ENCODE assay signal across 16 cellular contexts in the genomic region with DNA sequence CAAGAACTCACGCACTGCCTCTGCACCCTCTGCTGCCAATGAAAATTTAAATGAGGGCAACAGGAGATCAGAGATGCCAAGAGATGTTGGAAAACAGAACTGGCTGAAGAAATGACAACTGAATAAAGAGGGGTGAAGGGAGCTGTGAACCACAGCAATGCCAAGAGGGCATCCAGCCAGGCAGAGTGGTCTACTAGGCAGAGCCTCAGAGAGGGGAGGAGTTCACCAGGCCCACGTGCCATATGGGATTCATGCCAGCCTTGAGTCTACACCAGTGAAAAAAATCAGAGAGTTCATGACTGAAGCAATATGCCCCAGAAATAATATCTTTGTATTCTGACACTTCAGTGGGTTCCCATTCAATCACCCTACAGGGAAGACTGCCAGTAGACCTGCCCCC. TPM values are rescaled to one million over a fixed set of nuclear protein-coding genes. Genes with fewer than 3 reads are reported as not detected.
DNase-seq lines count a peak whose midpoint lies in the region; ATAC-seq and TF ChIP-seq lines count a peak whose summit lies in the region.
"Had no signal": no experiment of that assay in that cellular context is flagged by ENCODE, and none has a peak within 500 bp of the region (broad histone marks: within the 10 kb centered on the region; RNA-seq: fewer than 3 reads in every experiment).

No MANE protein-coding gene starts in this region.

- no peak overlapping the region for H3K4me2 ChIP-seq in IMR-90 (ENCODE audit: low read depth, low read length)
- H3K4me2 ChIP-seq: neural progenitor cell, PC-9 had no signal

- H3K18ac ChIP-seq in IMR-90 (ENCODE audit: low read depth, low read length): no peak overlapping the region

- 0 out of 2 replicates have a peak overlapping the region, but pooled peaks have one; percentile 1 for H3K14ac ChIP-seq in IMR-90 (replicated peaks; ENCODE audit: low read depth, low read length)

- WGBS in IMR-90 (ENCODE audit: extremely low coverage in 2 of 2, insufficient read length in 1 of 2), 2 experiments: 83% methylated on average over 1 of the region's 2 CpGs; no CpG with 5 or more reads in 1 of the 2 experiments

- no peak overlapping the region for H4K91ac ChIP-seq in IMR-90 (ENCODE audit: insufficient read depth, low read depth, low read length)

- H3K27me3 ChIP-seq in IMR-90 (ENCODE audit: control insufficient read depth, insufficient read depth, low read length) (no peaks in the 10 kb centered on the region), neutrophil (no peaks in the 10 kb centered on the region)
- H3K27me3 ChIP-seq: brain microvascular endothelial cell, neural progenitor cell, right lobe of liver had no signal

- dilution Hi-C loops in IMR-90 (cut with HindIII; ENCODE audit: low sequenced_read_pairs, unreplicated experiment): no loop called here

- in situ Hi-C loops in IMR-90 (cut with MboI; ENCODE audit: low sequenced_read_pairs): no loop called here

- TF ChIP-seq RAD21 in IMR-90 (IDR thresholded peaks at IDR 0.05; ENCODE audit: low read length): no peak

- no peaks in the 10 kb centered on the region for H3K27me3 Mint-ChIP-seq in T-helper 1 cell treated with Interleukin-12 subunit alpha and Interleukin-12 subunit beta and Interleukin-4 antibody, amounts not matched to agents 30 μg/mL and 1 μg/mL, for 36 hours (ENCODE audit: low read depth)

- no peak for DNase-seq in T-helper 1 cell
- DNase-seq in IMR-90: no peak
- DNase-seq in amniotic epithelial cell (ENCODE audit: low read depth): peak; percentile 25
- DNase-seq in NCI-H1417 treated with DMSO at 0.1 percent for 48 hours (lab: John Stamatoyannopoulos, UW): no peak
- DNase-seq in KG1 (lab: John Stamatoyannopoulos, UW): no peak
- no peak for DNase-seq in HT-29 (ENCODE audit: low spot score)
- DNase-seq: brain microvascular endothelial cell; MV-4-11; NCI-H2227 treated with DMSO at 0.1 percent for 48 hours; PC-9; stimulated activated CD4-positive, alpha-beta T cell treated with anti-CD3 and anti-CD28 coated beads, Interleukin-4, amount 100 ng/mL, for 1 hour had no signal

- no peak overlapping the region for H2BK5ac ChIP-seq in IMR-90 (ENCODE audit: low read depth, low read length, poor library complexity, severe bottlenecking)

- H2AK5ac ChIP-seq in IMR-90 (ENCODE audit: low read depth, low read length): no peak overlapping the region

- peaks cover 4 to 49% of the 10 kb centered on the region in 2 experiments for H3K79me1 ChIP-seq in IMR-90 (ENCODE audit: low read depth in 1 of 2, low read length in 2 of 2)

- no peak overlapping the region for H2BK15ac ChIP-seq in IMR-90 (ENCODE audit: low read depth, low read length)

- H3K23ac ChIP-seq in IMR-90 (ENCODE audit: low read depth, low read length): no peak overlapping the region

- POLR2A ChIA-PET in IMR-90 (lab: Charles Lee; ENCODE audit: unreplicated experiment): no interaction called here

- H3K4me1 ChIP-seq in IMR-90 (ENCODE audit: control insufficient read depth, insufficient read depth, low read length): peaks cover 19% of the 10 kb centered on the region
- H3K4me1 ChIP-seq in neutrophil (ENCODE audit: control insufficient read depth in 1 of 2, insufficient read depth in 1 of 2, low read depth in 1 of 2, low read length in 1 of 2): peaks cover 50 to 54% of the 10 kb centered on the region in 2 experiments

- H3K4me3 ChIP-seq in IMR-90 (ENCODE audit: insufficient read depth, low read depth, low read length) (no peak overlapping the region), neutrophil (ENCODE audit: low read depth in 1 of 2, low read length in 1 of 2) (no peak overlapping the region)
- H3K4me3 ChIP-seq: neural progenitor cell, PC-9, right lobe of liver had no signal

- no peak overlapping the region for H3K9ac ChIP-seq in IMR-90 (ENCODE audit: low read depth, low read length)
- H3K9ac ChIP-seq: neural progenitor cell had no signal

- ATAC-seq in IMR-90 (ENCODE audit: low read depth): no peak
- ATAC-seq: right lobe of liver had no signal

- peaks cover 9% of the 10 kb centered on the region; the same call in 1 of the 2 replicates for H4K20me1 ChIP-seq in IMR-90 (ENCODE audit: insufficient read depth, low read length)

- no peak overlapping the region for H4K8ac ChIP-seq in IMR-90 (ENCODE audit: low read depth in 2 of 2, low read length in 2 of 2)

- H2AK9ac ChIP-seq in IMR-90 (replicated peaks; ENCODE audit: low read depth, low read length, poor library complexity): no peak overlapping the region

- H3K36me3 ChIP-seq in IMR-90 (ENCODE audit: control insufficient read depth, insufficient read depth, low read length) (peaks cover 28% of the 10 kb centered on the region), neutrophil (peaks cover 73% of the 10 kb centered on the region)
- H3K36me3 ChIP-seq: neural progenitor cell had no signal

- no peak for TF ChIP-seq CTCF in IMR-90 (conservative IDR thresholded peaks at IDR 0.05; ENCODE audit: low read depth, low read length)
- no peak for TF ChIP-seq CTCF in neutrophil (IDR thresholded peaks at IDR 0.05)

- no TSS peak for BruUV-seq in IMR-90 (replicated peaks; lab: Mats Ljungman, UMichigan)

- CTCF ChIA-PET in IMR-90 (lab: Yijun Ruan, JAX): no interaction called here

- H3K9me3 ChIP-seq in IMR-90 (ENCODE audit: control insufficient read depth, insufficient read depth, low read length) (no peaks in the 10 kb centered on the region), neutrophil (no peaks in the 10 kb centered on the region)
- H3K9me3 ChIP-seq: right lobe of liver had no signal

- H3K36me3 Mint-ChIP-seq in T-helper 1 cell treated with Interleukin-12 subunit alpha and Interleukin-12 subunit beta and Interleukin-4 antibody, amounts not matched to agents 30 μg/mL and 1 μg/mL, for 36 hours (ENCODE audit: low read depth): peaks cover 80% of the 10 kb centered on the region

- no peak overlapping the region for H2AFZ ChIP-seq in IMR-90 (replicated peaks; ENCODE audit: low read length, poor library complexity)
- H2AFZ ChIP-seq: neural progenitor cell, PC-9 had no signal

- no peak for TF ChIP-seq POLR2A in IMR-90 (IDR thresholded peaks at IDR 0.05; ENCODE audit: low read depth, low read length)

- intact Hi-C loops in IMR-90 (cut with micrococcal nuclease): loop anchor here (5.0 kb wide), 1 partner anchor 42 kb away; no protein-coding TSS in a partner anchor

- peaks cover 17% of the 10 kb centered on the region for H3K9me1 ChIP-seq in IMR-90 (ENCODE audit: insufficient read depth, low read length)

- no peak overlapping the region for H2BK120ac ChIP-seq in IMR-90 (ENCODE audit: low read depth, low read length)

- H3K27ac Mint-ChIP-seq in T-helper 1 cell treated with Interleukin-12 subunit alpha and Interleukin-12 subunit beta and Interleukin-4 antibody, amounts not matched to agents 30 μg/mL and 1 μg/mL, for 36 hours: peak overlapping the region; percentile 61
- H3K27ac Mint-ChIP-seq: neural progenitor cell had no signal

- no peak overlapping the region for H3K27ac ChIP-seq in IMR-90 (ENCODE audit: insufficient read depth, low read length)
- H3K27ac ChIP-seq in neutrophil: peak overlapping the region; percentile 93
- H3K27ac ChIP-seq: brain microvascular endothelial cell, neural progenitor cell, PC-9, right lobe of liver, VCaP had no signal

- no peak overlapping the region for H4K5ac ChIP-seq in IMR-90 (ENCODE audit: low read depth, low read length)

- no peak overlapping the region for H2BK20ac ChIP-seq in IMR-90 (ENCODE audit: low read depth, low read length)

- peaks cover 10% of the 10 kb centered on the region for H3K9me3 Mint-ChIP-seq in T-helper 1 cell treated with Interleukin-12 subunit alpha and Interleukin-12 subunit beta and Interleukin-4 antibody, amounts not matched to agents 30 μg/mL and 1 μg/mL, for 36 hours

- H3K56ac ChIP-seq in IMR-90 (ENCODE audit: extremely low read depth, insufficient read depth, low read length): no peak overlapping the region

- no peak overlapping the region for H3K4ac ChIP-seq in IMR-90 (ENCODE audit: low read depth, low read length)

- H3K4me1 Mint-ChIP-seq in T-helper 1 cell treated with Interleukin-12 subunit alpha and Interleukin-12 subunit beta and Interleukin-4 antibody, amounts not matched to agents 30 μg/mL and 1 μg/mL, for 36 hours (ENCODE audit: low read depth): peaks cover 56% of the 10 kb centered on the region

- H3K4me3 Mint-ChIP-seq in T-helper 1 cell treated with Interleukin-12 subunit alpha and Interleukin-12 subunit beta and Interleukin-4 antibody, amounts not matched to agents 30 μg/mL and 1 μg/mL, for 36 hours: peak overlapping the region; percentile 75
- H3K4me3 Mint-ChIP-seq: neural progenitor cell had no signal

TF ChIP-seq in IMR-90, 13 proteins besides CTCF, POLR2A, EP300 and RAD21 (continues in another document):
- no peak for TF ChIP-seq USF2 (IDR thresholded peaks at IDR 0.05; ENCODE audit: low read depth, low read length)
- no peak for TF ChIP-seq FOS (IDR thresholded peaks at IDR 0.05; ENCODE audit: low read depth, low read length)
- no peak for TF ChIP-seq MAFK (IDR thresholded peaks at IDR 0.05; ENCODE audit: low read depth, low read length)
- TF ChIP-seq SMC3 (IDR thresholded peaks at IDR 0.05; ENCODE audit: low read depth, low read length): no peak
- TF ChIP-seq RCOR1 (IDR thresholded peaks at IDR 0.05; ENCODE audit: insufficient replicate concordance, low read length): no peak
- no peak for TF ChIP-seq CHD1 (IDR thresholded peaks at IDR 0.05; ENCODE audit: low read depth, low read length)

RNA-seq across cellular contexts. Expression of gene APOL2, which starts 4.4 kb away (rescaled TPM):
- total RNA-seq in IMR-90 (2012; rRNA removed): 40.3 and 57.5 TPM in 2 replicates
- polyA plus RNA-seq in IMR-90 (2012; rRNA removed): 13.0 and 13.1 TPM in 2 replicates
- polyA plus RNA-seq in IMR-90 (2012; cell fraction: cytosol; rRNA removed): 10.4 and 12.2 TPM in 2 replicates
- polyA plus RNA-seq in IMR-90 (2012; cell fraction: nucleus; rRNA removed; ENCODE audit: low replicate concordance): 21.4 and 27.7 TPM in 2 replicates
- 16.0 and 20.8 TPM in 2 replicates for total RNA-seq in HT-29 (2014; rRNA removed; shearing (Covaris generic))

RNA-seq across cellular contexts. Expression of gene APOL1, which starts 18.0 kb away (rescaled TPM):
- total RNA-seq in IMR-90 (2012; rRNA removed): 0.36 and 0.56 TPM in 2 replicates
- polyA plus RNA-seq in IMR-90 (2012; rRNA removed): 0.69 and 0.77 TPM in 2 replicates
- 0.38 and 0.84 TPM in 2 replicates for polyA plus RNA-seq in IMR-90 (2012; cell fraction: cytosol; rRNA removed)
- 0.42 and 0.97 TPM in 2 replicates for polyA plus RNA-seq in IMR-90 (2012; cell fraction: nucleus; rRNA removed; ENCODE audit: low replicate concordance)
- total RNA-seq in HT-29 (2014; rRNA removed; shearing (Covaris generic)): 8.4 and 15.2 TPM in 2 replicates

RNA-seq across cellular contexts. Expression of gene APOL4, which starts 33.3 kb away (rescaled TPM):
- not detected in 2 replicates for total RNA-seq in IMR-90 (2012; rRNA removed)
- polyA plus RNA-seq in IMR-90 (2012; rRNA removed): 0.07 TPM in 1 of 2 replicates, not detected in the other
- 0.02 and 0.03 TPM in 2 replicates for polyA plus RNA-seq in IMR-90 (2012; cell fraction: cytosol; rRNA removed)
- polyA plus RNA-seq in IMR-90 (2012; cell fraction: nucleus; rRNA removed; ENCODE audit: low replicate concordance): 0.10 and 0.22 TPM in 2 replicates
- 0.65 TPM in 1 of 2 replicates, not detected in the other for total RNA-seq in HT-29 (2014; rRNA removed; shearing (Covaris generic))
- total RNA-seq: PC-9 had no signal
